11 cellular contexts compared by ENCODE assay signal in the genomic region with DNA sequence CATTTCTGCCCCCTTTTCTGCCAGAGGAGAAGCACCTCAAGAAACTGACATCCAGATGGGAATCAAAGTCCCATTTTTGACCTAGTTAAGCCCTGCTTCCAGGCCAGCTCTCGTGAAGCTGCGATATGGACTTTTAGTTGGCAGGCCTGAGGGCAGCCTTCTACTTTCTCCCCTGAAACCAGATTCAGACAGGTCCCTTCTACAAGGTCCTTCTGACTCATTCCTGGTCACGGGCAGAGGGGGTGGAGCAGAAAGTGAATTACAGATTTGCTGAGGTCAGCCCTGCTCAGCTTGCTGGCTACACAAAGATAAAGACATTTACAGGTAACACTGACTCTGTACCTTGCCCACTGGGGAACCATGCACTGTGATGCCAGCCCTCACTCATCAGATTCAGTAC. TPM values are rescaled to one million over a fixed set of nuclear protein-coding genes. Genes with fewer than 3 reads are reported as not detected.
A peak's percentile ranks its signal among the peaks of the same experiment; 100 is the strongest.
DNase-seq lines count a peak whose midpoint lies in the region; ATAC-seq, FAIRE-seq and TF ChIP-seq lines count a peak whose summit lies in the region.
"Had no signal": no experiment of that assay in that cellular context is flagged by ENCODE, and none has a peak within 500 bp of the region (broad histone marks: within the 10 kb centered on the region; RNA-seq: fewer than 3 reads in every experiment).

No MANE protein-coding gene starts in this region.

- H3K4me1 Mint-ChIP-seq in activated naive CD4-positive, alpha-beta T cell treated with anti-CD3 and anti-CD28 coated beads for 36 hours (ENCODE audit: low read depth) = peaks cover 27% of the 10 kb centered on the region

- intact Hi-C loops in activated naive CD4-positive, alpha-beta T cell treated with anti-CD3 and anti-CD28 coated beads for 36 hours (cut with micrococcal nuclease) = loop anchor here (2.0 to 5.0 kb wide), 3 partner anchors 52 to 540 kb away; a partner anchor contains a TSS

- CTCF ChIA-PET in activated naive CD4-positive, alpha-beta T cell treated with anti-CD3 and anti-CD28 coated beads for 36 hours (lab: Charles Lee) = no interaction called here

- 95% methylated on average over 3 of the region's 3 CpGs for WGBS in thymus

- no peak for ATAC-seq in HG03108 (IDR thresholded peaks at IDR 0.05; ENCODE audit: unreplicated experiment)

- no peak overlapping the region for H2AFZ ChIP-seq in keratinocyte (ENCODE audit: control insufficient read depth, low read length)

- dilution Hi-C loops in keratinocyte (cut with MboI; ENCODE audit: extremely low pct_ligation_motif_present, low sequenced_read_pairs) = no loop called here

- H3K27ac Mint-ChIP-seq in activated naive CD4-positive, alpha-beta T cell treated with anti-CD3 and anti-CD28 coated beads for 36 hours = no peak overlapping the region
- H3K27ac Mint-ChIP-seq: CD4-positive, alpha-beta T cell had no signal

- TF ChIP-seq CTCF in keratinocyte (optimal IDR thresholded peaks at IDR 0.05 in 1 of 3, IDR thresholded peaks at IDR 0.05 in 1 of 3, conservative IDR thresholded peaks at IDR 0.05 in 1 of 3; ENCODE audit: extremely low read depth in 1 of 3, insufficient read depth in 2 of 3, low read length in 3 of 3) = no peak

- H3K9ac ChIP-seq in adipocyte (ENCODE audit: low read length) (peak overlapping the region; percentile 48), keratinocyte (ENCODE audit: control insufficient read depth, extremely low read depth, insufficient read depth, low read length) (peak overlapping the region; percentile 75)

- no peaks in the 10 kb centered on the region for H4K20me1 ChIP-seq in keratinocyte (ENCODE audit: control insufficient read depth, extremely low read depth, insufficient read depth, low read length)

- peak; percentile 10 for DNase-seq in activated naive CD4-positive, alpha-beta T cell treated with anti-CD3 and anti-CD28 coated beads for 36 hours
- no peak for DNase-seq in activated naive CD4-positive, alpha-beta T cell treated with anti-CD3 and anti-CD28 coated beads, Interleukin-2, amount 50 U/mL, for 16 hours
- DNase-seq in adipocyte (ENCODE audit: low read depth) = peak; percentile 57
- DNase-seq in keratinocyte (ENCODE audit: low read depth, low spot score) = peak; percentile 61
- no peak for DNase-seq in germinal center (ENCODE audit: low spot score)
- no peak for DNase-seq in NCI-H2029 (lab: John Stamatoyannopoulos, UW)
- DNase-seq: CD4-positive, alpha-beta T cell; NCI-H510A; spleen had no signal

- H3K9me3 ChIP-seq in adipocyte (ENCODE audit: control insufficient read depth, low read length) (no peaks in the 10 kb centered on the region), keratinocyte (ENCODE audit: control insufficient read depth, low read depth, low read length) (no peaks in the 10 kb centered on the region), thymus (ENCODE audit: control insufficient read depth) (no peaks in the 10 kb centered on the region)
- H3K9me3 ChIP-seq: spleen had no signal

- H3K4me3 ChIP-seq in adipocyte (ENCODE audit: low read length) (peak overlapping the region; percentile 11), keratinocyte (ENCODE audit: control insufficient read depth in 2 of 3, extremely low read depth in 1 of 3, insufficient read depth in 2 of 3, low read depth in 1 of 3, low read length in 3 of 3) (peak overlapping the region in 2 of 3 experiments; percentile 35 to 43), thymus (ENCODE audit: low read length) (no peak overlapping the region)
- H3K4me3 ChIP-seq: spleen had no signal

- H3K36me3 Mint-ChIP-seq in activated naive CD4-positive, alpha-beta T cell treated with anti-CD3 and anti-CD28 coated beads for 36 hours (ENCODE audit: low read depth) = no peaks in the 10 kb centered on the region

- H3K9me3 Mint-ChIP-seq in activated naive CD4-positive, alpha-beta T cell treated with anti-CD3 and anti-CD28 coated beads for 36 hours = no peaks in the 10 kb centered on the region
- H3K9me3 Mint-ChIP-seq: CD4-positive, alpha-beta T cell had no signal

- H3K9me1 ChIP-seq in keratinocyte (ENCODE audit: control insufficient read depth, extremely low read depth, insufficient read depth, low read length) = no peaks in the 10 kb centered on the region

- H3K27me3 ChIP-seq in adipocyte (replicated peaks; ENCODE audit: control insufficient read depth, insufficient read depth, low read length) (no peaks in the 10 kb centered on the region), keratinocyte (ENCODE audit: control insufficient read depth, extremely low read depth, insufficient read depth, low read length) (no peaks in the 10 kb centered on the region), thymus (ENCODE audit: control insufficient read depth, insufficient read depth) (no peaks in the 10 kb centered on the region)

- FAIRE-seq in keratinocyte (lab: Jason Lieb, UNC) = peak; percentile 88

- H3K36me3 ChIP-seq in adipocyte (ENCODE audit: control insufficient read depth, insufficient read depth, low read length, severe bottlenecking) (no peaks in the 10 kb centered on the region), keratinocyte (ENCODE audit: control insufficient read depth in 2 of 2, extremely low read depth in 1 of 2, insufficient read depth in 2 of 2, low read length in 2 of 2) (no peaks in the 10 kb centered on the region), thymus (ENCODE audit: control insufficient read depth, insufficient read depth) (no peaks in the 10 kb centered on the region)
- H3K36me3 ChIP-seq: spleen had no signal

- H3K27ac ChIP-seq in keratinocyte (ENCODE audit: control insufficient read depth, insufficient read depth, low read length) (peak overlapping the region; percentile 95), thymus (ENCODE audit: low read depth) (peak overlapping the region; percentile 49)
- H3K27ac ChIP-seq: spleen had no signal

- H3K4me1 ChIP-seq in adipocyte (ENCODE audit: control insufficient read depth, insufficient read depth, low read length) = peaks cover 40% of the 10 kb centered on the region
- peaks cover 35% of the 10 kb centered on the region for H3K4me1 ChIP-seq in keratinocyte (ENCODE audit: control insufficient read depth, extremely low read depth, insufficient read depth, low read length)
- H3K4me1 ChIP-seq in thymus (ENCODE audit: control insufficient read depth, insufficient read depth, low read length) = no peaks in the 10 kb centered on the region
- H3K4me1 ChIP-seq: spleen had no signal

- no peaks in the 10 kb centered on the region for H3K79me2 ChIP-seq in keratinocyte (ENCODE audit: control insufficient read depth, insufficient read depth, low read length)

- H3K4me2 ChIP-seq in keratinocyte (ENCODE audit: control insufficient read depth, extremely low read depth, insufficient read depth, low read depth, low read length) = peak overlapping the region; percentile 88

- H3K27me3 Mint-ChIP-seq in activated naive CD4-positive, alpha-beta T cell treated with anti-CD3 and anti-CD28 coated beads for 36 hours (ENCODE audit: low read depth) = peaks cover 20% of the 10 kb centered on the region

- no peak overlapping the region for H3K4me3 Mint-ChIP-seq in activated naive CD4-positive, alpha-beta T cell treated with anti-CD3 and anti-CD28 coated beads for 36 hours
- H3K4me3 Mint-ChIP-seq: CD4-positive, alpha-beta T cell had no signal

RNA-seq across cellular contexts. Expression of a gene that starts 52.8 kb away (rescaled TPM):
- 10 to 100 TPM; 22.7 to 23.5 TPM for total RNA-seq in activated naive CD4-positive, alpha-beta T cell treated with anti-CD3 and anti-CD28 coated beads for 36 hours
- polyA plus RNA-seq in keratinocyte = 23.4 to 34.0 TPM (median 27.5 TPM) in 3 replicates
- 121 TPM for polyA plus RNA-seq in keratinocyte (2011; ENCODE audit: low read depth)
- polyA plus RNA-seq in keratinocyte (2011; cell fraction: cytosol; rRNA removed) = 15.0 and 23.7 TPM in 2 replicates
- 42.1 and 71.4 TPM in 2 replicates for polyA plus RNA-seq in keratinocyte (2011; cell fraction: nucleus; rRNA removed)
- polyA plus RNA-seq in keratinocyte (2012; ENCODE audit: low replicate concordance) = 18.8 and 48.0 TPM in 2 replicates
- polyA minus RNA-seq in keratinocyte = 4.0 to 73.2 TPM (median 34.1 TPM) in 3 replicates
- 20.7 TPM for polyA minus RNA-seq in keratinocyte (2011; cell fraction: cytosol; rRNA and poly(A)+ RNA removed)
- polyA minus RNA-seq in keratinocyte (2011; cell fraction: nucleus; rRNA and poly(A)+ RNA removed) = 37.4 and 81.0 TPM in 2 replicates
- polyA plus RNA-seq in thymus = 25.9 TPM

Comparison
In these comparisons a context has a peak if more than half of its experiments do, and no peak if none do; other contexts are left out.
1. DNase-seq: peak in activated naive CD4-positive, alpha-beta T cell treated with anti-CD3 and anti-CD28 coated beads for 36 hours (single experiment), adipocyte (single experiment) and keratinocyte (single experiment); none in activated naive CD4-positive, alpha-beta T cell treated with anti-CD3 and anti-CD28 coated beads, Interleukin-2, amount 50 U/mL, for 16 hours (single experiment), germinal center (single experiment) and NCI-H2029 (single experiment).